In genomic region chr1:185260611-185261010, GRCh38 we compare ENCODE assay signal across 2 cellular contexts.
TF ChIP-seq lines count a peak whose summit lies in the region.

No MANE protein-coding gene starts in this region.

TF ChIP-seq in IMR-90, 13 proteins besides CTCF, POLR2A, EP300 and RAD21:
- TF ChIP-seq BHLHE40 (IDR thresholded peaks at IDR 0.05; ENCODE audit: low read depth, low read length) (no peak), FOS (IDR thresholded peaks at IDR 0.05; ENCODE audit: low read depth, low read length) (no peak), MXI1 (IDR thresholded peaks at IDR 0.05; ENCODE audit: borderline replicate concordance, low read depth, low read length) (no peak), RFX5 (IDR thresholded peaks at IDR 0.05; ENCODE audit: low read depth, low read length) (no peak), USF2 (IDR thresholded peaks at IDR 0.05; ENCODE audit: low read depth, low read length) (no peak), RCOR1 (IDR thresholded peaks at IDR 0.05; ENCODE audit: insufficient replicate concordance, low read length) (no peak), SMC3 (IDR thresholded peaks at IDR 0.05; ENCODE audit: low read depth, low read length) (no peak), MAZ (IDR thresholded peaks at IDR 0.05; ENCODE audit: borderline replicate concordance, low read depth, low read length) (no peak), NFE2L2 (IDR thresholded peaks at IDR 0.05; ENCODE audit: low read depth, low read length) (no peak), MAFK (IDR thresholded peaks at IDR 0.05; ENCODE audit: low read depth, low read length) (no peak), ELK1 (IDR thresholded peaks at IDR 0.05; ENCODE audit: borderline replicate concordance, low read depth, low read length) (no peak), CEBPB (IDR thresholded peaks at IDR 0.05; ENCODE audit: low read depth, low read length) (no peak), CHD1 (IDR thresholded peaks at IDR 0.05; ENCODE audit: low read depth, low read length) (no peak)

TF ChIP-seq in K562, 482 proteins besides CTCF, POLR2A, EP300 and RAD21:
- TF ChIP-seq NCOA4 (IDR thresholded peaks at IDR 0.05; ENCODE audit: partially characterized antibody) (no peak), TOE1 (IDR thresholded peaks at IDR 0.05; ENCODE audit: borderline replicate concordance) (0 out of 2 replicates have a peak, but pooled peaks have one; percentile 27), TOE1 (CRISPR knock-in tag; IDR thresholded peaks at IDR 0.05; ENCODE audit: borderline replicate concordance, low read depth) (no peak), ZNF232 (CRISPR knock-in tag; IDR thresholded peaks at IDR 0.05) (no peak), PURB (CRISPR knock-in tag; IDR thresholded peaks at IDR 0.05; ENCODE audit: low read depth) (no peak)
- TF ChIP-seq, protein P1, sequence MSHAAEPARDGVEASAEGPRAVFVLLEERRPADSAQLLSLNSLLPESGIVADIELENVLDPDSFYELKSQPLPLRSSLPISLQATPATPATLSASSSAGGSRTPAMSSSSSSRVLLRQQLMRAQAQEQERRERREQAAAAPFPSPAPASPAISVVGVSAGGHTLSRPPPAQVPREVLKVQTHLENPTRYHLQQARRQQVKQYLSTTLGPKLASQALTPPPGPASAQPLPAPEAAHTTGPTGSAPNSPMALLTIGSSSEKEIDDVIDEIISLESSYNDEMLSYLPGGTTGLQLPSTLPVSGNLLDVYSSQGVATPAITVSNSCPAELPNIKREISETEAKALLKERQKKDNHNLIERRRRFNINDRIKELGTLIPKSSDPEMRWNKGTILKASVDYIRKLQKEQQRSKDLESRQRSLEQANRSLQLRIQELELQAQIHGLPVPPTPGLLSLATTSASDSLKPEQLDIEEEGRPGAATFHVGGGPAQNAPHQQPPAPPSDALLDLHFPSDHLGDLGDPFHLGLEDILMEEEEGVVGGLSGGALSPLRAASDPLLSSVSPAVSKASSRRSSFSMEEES (CRISPR knock-in tag; IDR thresholded peaks at IDR 0.05): peak; percentile 65
